25 cellular contexts compared by ENCODE assay signal in genomic region chr4:53672873-53673272, GRCh38.
DNase-seq lines count a peak whose midpoint lies in the region; ATAC-seq and TF ChIP-seq lines count a peak whose summit lies in the region.
"Had no signal": no experiment of that assay in that cellular context is flagged by ENCODE, and none has a peak within 500 bp of the region (broad histone marks: within the 10 kb centered on the region; RNA-seq: fewer than 3 reads in every experiment).

No MANE protein-coding gene starts in this region.

- no peaks in the 10 kb centered on the region for H3K9me3 ChIP-seq in mucosa of descending colon
- H3K9me3 ChIP-seq: A549, BE2C had no signal

- intact Hi-C loops in mucosa of descending colon (cut with DNase I, micrococcal nuclease) = no loop called here

- ATAC-seq in mucosa of descending colon = peak; percentile 50
- no peak for ATAC-seq in HG03469 (IDR thresholded peaks at IDR 0.05; ENCODE audit: unreplicated experiment)
- ATAC-seq: A549, GM12878 had no signal

- H3K4me1 ChIP-seq in mucosa of descending colon (ENCODE audit: low read depth) (no peaks in the 10 kb centered on the region), urinary bladder (ENCODE audit: insufficient read depth) (no peaks in the 10 kb centered on the region)
- H3K4me1 ChIP-seq: A549, BE2C, BLaER1 had no signal

- TF ChIP-seq CTCF in mucosa of descending colon (IDR thresholded peaks at IDR 0.05) = no peak

- H3K27ac ChIP-seq in urinary bladder (ENCODE audit: low read depth) = peak overlapping the region; percentile 23
- H3K27ac ChIP-seq: 22Rv1, A549, BLaER1 had no signal

- H3K36me3 ChIP-seq in mucosa of descending colon (ENCODE audit: low read depth) (no peaks in the 10 kb centered on the region), urinary bladder (ENCODE audit: insufficient read depth) (no peaks in the 10 kb centered on the region)
- H3K36me3 ChIP-seq: BE2C, BLaER1 had no signal

- H3K4me3 ChIP-seq in mucosa of descending colon = no peak overlapping the region
- no peak overlapping the region for H3K4me3 ChIP-seq in urinary bladder (ENCODE audit: low read depth, low read length)
- H3K4me3 ChIP-seq: A549, BLaER1, GM12878 had no signal

- DNase-seq in NCI-H187 treated with DMSO at 0.1 percent for 48 hours (lab: John Stamatoyannopoulos, UW) (peak; percentile 10), NCI-H187 (lab: John Stamatoyannopoulos, UW) (no peak), NCI-H69 (lab: John Stamatoyannopoulos, UW) (peak; percentile 3), mucosa of descending colon (no peak), Ammon's horn (ENCODE audit: low spot score) (no peak)
- DNase-seq in stimulated activated CD8-positive, alpha-beta memory T cell treated with anti-CD3 and anti-CD28 coated beads, Interleukin-4, amount 100 ng/mL, for 48 hours = no peak
- DNase-seq: AML-193; BE2C; C1 segment of cervical spinal cord; CD4-positive, alpha-beta memory T cell; CD4-positive, CD25-positive, alpha-beta regulatory T cell; CD8-positive, alpha-beta memory T cell; COR-L47; DMS 273 treated with DMSO at 0.1 percent for 48 hours; DMS153; DMS79; DND-41; EL; GDM1 had no signal

- WGBS in urinary bladder = 61% methylated on average over 2 of the region's 2 CpGs

Comparison
In these comparisons a context has a peak if more than half of its experiments do, and no peak if none do; other contexts are left out.
1. DNase-seq: peak in NCI-H187 treated with DMSO at 0.1 percent for 48 hours (single experiment) and NCI-H69 (single experiment); none in NCI-H187 (0 of 2), mucosa of descending colon (0 of 3), Ammon's horn (single experiment) and stimulated activated CD8-positive, alpha-beta memory T cell treated with anti-CD3 and anti-CD28 coated beads, Interleukin-4, amount 100 ng/mL, for 48 hours (single experiment).